In genomic region chr17:83007504-83008475, GRCh38 we compare ENCODE assay signal across 22 cellular contexts.
A peak's percentile ranks its signal among the peaks of the same experiment; 100 is the strongest.
DNase-seq lines count a peak whose midpoint lies in the region; ATAC-seq, FAIRE-seq and TF ChIP-seq lines count a peak whose summit lies in the region.
"Had no signal": no experiment of that assay in that cellular context is flagged by ENCODE, and none has a peak within 500 bp of the region (broad histone marks: within the 10 kb centered on the region; RNA-seq: fewer than 3 reads in every experiment).

No MANE protein-coding gene starts in this region.

- no peak overlapping the region for H3K4me3 Mint-ChIP-seq in H9
- no peak overlapping the region for H3K4me3 Mint-ChIP-seq in HFFc6
- H3K4me3 Mint-ChIP-seq: IgD-negative memory B cell had no signal

- H3K4me1 ChIP-seq in H9 (ENCODE audit: insufficient read depth, low read length) = no peaks in the 10 kb centered on the region; the same call in 1 of the 2 replicates
- peaks cover 25% of the 10 kb centered on the region for H3K4me1 ChIP-seq in NT2/D1 (ENCODE audit: insufficient read depth, insufficient read length)
- H3K4me1 ChIP-seq: adrenal gland, Caco-2 had no signal

- no peak overlapping the region for H2AK5ac ChIP-seq in H9 (ENCODE audit: insufficient read length, low read length)

- H3K56ac ChIP-seq in H9 (ENCODE audit: insufficient read length, low read depth, low read length) = no peak overlapping the region

- TF ChIP-seq POLR2A in lower leg skin (IDR thresholded peaks at IDR 0.05) = no peak

- no peaks in the 10 kb centered on the region for H3K23me2 ChIP-seq in H9 (ENCODE audit: insufficient read length, low read depth, low read length, poor library complexity, severe bottlenecking)

- H2BK120ac ChIP-seq in H9 (ENCODE audit: low read depth, low read length, poor library complexity, severe bottlenecking) = no peak overlapping the region

- no peak overlapping the region for H3K4ac ChIP-seq in H9 (ENCODE audit: low read depth, low read length)

- H2BK5ac ChIP-seq in H9 (ENCODE audit: insufficient read length, low read length) = no peak overlapping the region

- H3K27ac Mint-ChIP-seq in H9 (peak overlapping the region in 2 of 3 experiments; percentile 16 to 72; a peak in 4 of 7 replicates), HFFc6 (no peak overlapping the region)

- H3K27me3 Mint-ChIP-seq in H9 (ENCODE audit: low read depth) (no peaks in the 10 kb centered on the region), HFFc6 (ENCODE audit: insufficient read depth) (peaks cover 4% of the 10 kb centered on the region)
- H3K27me3 Mint-ChIP-seq: IgD-negative memory B cell had no signal

- H4K8ac ChIP-seq in H9 (replicated peaks; ENCODE audit: insufficient read length, low read depth, low read length) = no peak overlapping the region

- no peak overlapping the region for H2BK12ac ChIP-seq in H9 (ENCODE audit: insufficient read length, low read depth, low read length)

- no peak for ATAC-seq in HG03439 (IDR thresholded peaks at IDR 0.05; ENCODE audit: unreplicated experiment)
- ATAC-seq: mucosa of descending colon had no signal

- peak overlapping the region; percentile 64; the same call in 1 of the 2 replicates for H3K14ac ChIP-seq in H9 (ENCODE audit: insufficient read depth, low read length)

- H2AFZ ChIP-seq in H9 (ENCODE audit: low read length) = no peak overlapping the region

- H4K20me1 ChIP-seq in H9 (ENCODE audit: control insufficient read depth, insufficient read depth, insufficient read length) = no peaks in the 10 kb centered on the region

- intact Hi-C loops in lower leg skin (cut with DNase I; ENCODE audit: low total_unique reads) = no loop called here

- H3K36me3 ChIP-seq in NT2/D1 (ENCODE audit: insufficient read depth, insufficient read length, low read length) = peaks cover 23% of the 10 kb centered on the region
- H3K36me3 ChIP-seq: ovary had no signal

- peak; percentile 15 for DNase-seq in D721Med (ENCODE audit: insufficient read length, low spot score)
- DNase-seq in H9 = no peak
- no peak for DNase-seq in NT2/D1 (ENCODE audit: low read depth, low spot score)
- DNase-seq in lower leg skin (ENCODE audit: low spot score in 2 of 2) = peak; percentile 7 to 80
- DNase-seq in RKO (ENCODE audit: low spot score) = no peak
- DNase-seq in HFFc6 = no peak
- DNase-seq in activated CD4-positive, alpha-beta T cell treated with anti-CD3 and anti-CD28 coated beads for 1 hour = no peak
- DNase-seq: adrenal gland; Caco-2; cerebellar nuclear complex; GF-D8; hippocampal formation; mucosa of descending colon; NCI-H2081 treated with DMSO at 0.1 percent for 48 hours; ovary; SHP77; stimulated activated CD4-positive, alpha-beta T cell treated with anti-CD3 and anti-CD28 coated beads, Interleukin-4, amount 100 ng/mL, for 24 hours; T-helper 2 cell had no signal

- H3K4me1 Mint-ChIP-seq in H9 = peaks cover 4 to 17% of the 10 kb centered on the region in 2 experiments
- H3K4me1 Mint-ChIP-seq in HFFc6 (ENCODE audit: low read depth) = peaks cover 9% of the 10 kb centered on the region
- H3K4me1 Mint-ChIP-seq: IgD-negative memory B cell had no signal

- no peaks in the 10 kb centered on the region for H3K79me1 ChIP-seq in H9 (ENCODE audit: insufficient read depth, low read depth, low read length, poor library complexity, severe bottlenecking)

- no peak overlapping the region for H4K5ac ChIP-seq in H9 (ENCODE audit: insufficient read length, low read depth, low read length)

- TF ChIP-seq CTCF in D721Med (IDR thresholded peaks at IDR 0.05; ENCODE audit: insufficient read depth, missing control alignments) (no peak), H9 (conservative IDR thresholded peaks at IDR 0.05) (no peak), lower leg skin (IDR thresholded peaks at IDR 0.05) (no peak), HFFc6 (IDR thresholded peaks at IDR 0.05) (no peak)

- no CpG with 5 or more reads among the region's 41 CpGs for WGBS in H9 (ENCODE audit: extremely low coverage, insufficient read length, low lambda C conversion rate)
- WGBS in lower leg skin, 2 donors = 58 to 68% methylated on average over 41 of the region's 41 CpGs

- no peak overlapping the region for H2BK15ac ChIP-seq in H9 (ENCODE audit: low read depth, low read length)

- no peak overlapping the region for H3K27ac ChIP-seq in H9 (ENCODE audit: insufficient read length, low read depth, low read length)
- H3K27ac ChIP-seq: adrenal gland, ovary had no signal

- no peak for FAIRE-seq in D721Med (lab: Jason Lieb, UNC)
- FAIRE-seq: endometrium, GM12892 had no signal

- H3K9ac ChIP-seq in H9 (ENCODE audit: extremely low read depth, insufficient read length, low read length) = no peak overlapping the region
- peak overlapping the region; percentile 42 for H3K9ac ChIP-seq in NT2/D1 (ENCODE audit: insufficient read length, low read depth)

- no peak overlapping the region for H2BK20ac ChIP-seq in H9 (ENCODE audit: low read depth, low read length, poor library complexity, severe bottlenecking)

- H3K23ac ChIP-seq in H9 (ENCODE audit: insufficient read length, low read depth, low read length) = no peak overlapping the region

- no peaks in the 10 kb centered on the region for H3K79me2 ChIP-seq in H9 (ENCODE audit: insufficient read depth, low read length)

- no peak overlapping the region for H3K4me3 ChIP-seq in NT2/D1 (ENCODE audit: insufficient read length, low read depth)
- no peak overlapping the region for H3K4me3 ChIP-seq in lower leg skin (ENCODE audit: low read depth, poor library complexity, severe bottlenecking)
- H3K4me3 ChIP-seq: adrenal gland, mucosa of descending colon, ovary had no signal

- H3K9me3 ChIP-seq in H9 (ENCODE audit: control insufficient read depth, low read depth, low read length) (no peaks in the 10 kb centered on the region), NT2/D1 (ENCODE audit: insufficient read depth, low read length) (peaks cover 6% of the 10 kb centered on the region; the same call in 1 of the 2 replicates)
- H3K9me3 ChIP-seq: adrenal gland, Caco-2, mucosa of descending colon, ovary had no signal

- no peaks in the 10 kb centered on the region for H3K27me3 ChIP-seq in H9 (ENCODE audit: insufficient read depth, low read length)
- no peaks in the 10 kb centered on the region for H3K27me3 ChIP-seq in NT2/D1 (ENCODE audit: insufficient read depth, insufficient read length)
- H3K27me3 ChIP-seq: adrenal gland, ovary had no signal

- H4K91ac ChIP-seq in H9 (ENCODE audit: insufficient read length, low read depth, low read length) = no peak overlapping the region

- H3K9me3 Mint-ChIP-seq in H9 (peaks cover 5 to 6% of the 10 kb centered on the region in 2 experiments; a peak in 3 of 5 replicates), HFFc6 (no peaks in the 10 kb centered on the region; the same call in 1 of the 2 replicates)

- no peak overlapping the region for H3K18ac ChIP-seq in H9 (ENCODE audit: insufficient read length, low read depth, low read length)

- peaks cover 12 to 21% (median 12%) of the 10 kb centered on the region in 3 experiments for H3K36me3 Mint-ChIP-seq in H9 (ENCODE audit: insufficient read depth in 1 of 3, low read depth in 3 of 3)
- peaks cover 20% of the 10 kb centered on the region for H3K36me3 Mint-ChIP-seq in HFFc6 (ENCODE audit: low read depth)
- H3K36me3 Mint-ChIP-seq: IgD-negative memory B cell had no signal

- H3T11ph ChIP-seq in H9 (ENCODE audit: low read length) = no peak overlapping the region

- H3K4me2 ChIP-seq in H9 (ENCODE audit: insufficient read depth, insufficient read length, low read length) = no peak overlapping the region

Comparison
In these comparisons a context has a peak if more than half of its experiments do, and no peak if none do; other contexts are left out.
1. DNase-seq: peak in D721Med (single experiment) and lower leg skin (2 of 2); none in H9 (single experiment), NT2/D1 (single experiment), RKO (single experiment), HFFc6 (single experiment) and activated CD4-positive, alpha-beta T cell treated with anti-CD3 and anti-CD28 coated beads for 1 hour (single experiment).